In genomic region chr11:132576706-132577105, GRCh38 we compare ENCODE assay signal across 13 cellular contexts.
DNase-seq lines count a peak whose midpoint lies in the region; ATAC-seq, FAIRE-seq and TF ChIP-seq lines count a peak whose summit lies in the region.
"Had no signal": no experiment of that assay in that cellular context is flagged by ENCODE, and none has a peak within 500 bp of the region (broad histone marks: within the 10 kb centered on the region; RNA-seq: fewer than 3 reads in every experiment).

No MANE protein-coding gene starts in this region.

- WGBS in iPS DF 6.9 (ENCODE audit: insufficient coverage, insufficient read length) = no CpG with 5 or more reads among the region's 3 CpGs
- 41 to 63% methylated on average over 3 of the region's 3 CpGs for WGBS in heart right ventricle, 2 donors

- DNase-seq in HCEC 1CT (peak; percentile 84), astrocyte (ENCODE audit: low read depth) (peak; percentile 97), iPS DF 6.9 (ENCODE audit: low read depth, low spot score) (peak; percentile 9), heart right ventricle (no peak), BE2C (no peak), HuH-7.5 (ENCODE audit: low spot score) (no peak)
- DNase-seq in activated CD4-positive, alpha-beta T cell treated with anti-CD3 and anti-CD28 coated beads, Interleukin-2, amount 10 ng/mL, durations not matched to agents 24 days and 14 days = no peak
- DNase-seq: NCI-H2227 treated with DMSO at 0.1 percent for 48 hours; stimulated activated naive CD4-positive, alpha-beta T cell treated with Interleukin-2 at 50 U/mL for 16 hours had no signal

- H3K27ac ChIP-seq in ACC112 (ENCODE audit: low read depth, low read length) = 0 out of 2 replicates have a peak overlapping the region, but pooled peaks have one; percentile 24
- H3K27ac ChIP-seq in astrocyte (ENCODE audit: low read depth, low read length) = peak overlapping the region; percentile 93
- H3K27ac ChIP-seq in iPS DF 6.9 (ENCODE audit: low read length) = no peak overlapping the region
- no peak overlapping the region for H3K27ac ChIP-seq in heart right ventricle
- H3K27ac ChIP-seq: cardiac muscle cell had no signal

- peak; percentile 93 for FAIRE-seq in astrocyte (lab: Jason Lieb, UNC)

- peak overlapping the region; percentile 92 for H3K27ac Mint-ChIP-seq in astrocyte (ENCODE audit: unreplicated experiment)
- H3K27ac Mint-ChIP-seq in activated CD4-positive, alpha-beta T cell treated with anti-CD3 and anti-CD28 coated beads, Interleukin-2, amount 10 ng/mL, durations not matched to agents 24 days and 14 days = no peak overlapping the region
- H3K27ac Mint-ChIP-seq: B cell, IgD-negative memory B cell had no signal

- peaks cover 6% of the 10 kb centered on the region for H3K9me3 Mint-ChIP-seq in astrocyte (ENCODE audit: unreplicated experiment)
- H3K9me3 Mint-ChIP-seq in activated CD4-positive, alpha-beta T cell treated with anti-CD3 and anti-CD28 coated beads, Interleukin-2, amount 10 ng/mL, durations not matched to agents 24 days and 14 days = no peaks in the 10 kb centered on the region

- H3K36me3 Mint-ChIP-seq in astrocyte (ENCODE audit: low read depth, unreplicated experiment) = peaks cover 3% of the 10 kb centered on the region
- no peaks in the 10 kb centered on the region for H3K36me3 Mint-ChIP-seq in activated CD4-positive, alpha-beta T cell treated with anti-CD3 and anti-CD28 coated beads, Interleukin-2, amount 10 ng/mL, durations not matched to agents 24 days and 14 days (ENCODE audit: low read depth)
- H3K36me3 Mint-ChIP-seq: IgD-negative memory B cell had no signal

- H3K27me3 Mint-ChIP-seq in astrocyte (ENCODE audit: low read depth, unreplicated experiment) = peaks cover 1% of the 10 kb centered on the region
- no peaks in the 10 kb centered on the region for H3K27me3 Mint-ChIP-seq in activated CD4-positive, alpha-beta T cell treated with anti-CD3 and anti-CD28 coated beads, Interleukin-2, amount 10 ng/mL, durations not matched to agents 24 days and 14 days
- H3K27me3 Mint-ChIP-seq: B cell, IgD-negative memory B cell had no signal

- no peaks in the 10 kb centered on the region for H3K36me3 ChIP-seq in ACC112 (ENCODE audit: insufficient read depth, low read length)
- H3K36me3 ChIP-seq in astrocyte (ENCODE audit: insufficient read depth, low read length) = no peaks in the 10 kb centered on the region
- no peaks in the 10 kb centered on the region for H3K36me3 ChIP-seq in iPS DF 6.9 (ENCODE audit: control insufficient read depth, insufficient read depth, low read length)
- no peaks in the 10 kb centered on the region for H3K36me3 ChIP-seq in heart right ventricle
- no peaks in the 10 kb centered on the region for H3K36me3 ChIP-seq in BE2C
- H3K36me3 ChIP-seq: cardiac muscle cell had no signal

- no peak for ATAC-seq in heart right ventricle

- H3K27me3 ChIP-seq in ACC112 (ENCODE audit: insufficient read depth, low read length) = no peaks in the 10 kb centered on the region
- H3K27me3 ChIP-seq in astrocyte (ENCODE audit: insufficient read depth, low read length) = no peaks in the 10 kb centered on the region
- no peaks in the 10 kb centered on the region for H3K27me3 ChIP-seq in iPS DF 6.9 (ENCODE audit: control insufficient read depth, insufficient read depth, low read length)
- H3K27me3 ChIP-seq in heart right ventricle = no peaks in the 10 kb centered on the region
- H3K27me3 ChIP-seq in BE2C = no peaks in the 10 kb centered on the region
- H3K27me3 ChIP-seq: cardiac muscle cell had no signal

- TF ChIP-seq CTCF in astrocyte (IDR thresholded peaks at IDR 0.05; ENCODE audit: insufficient read depth, low read depth, low read length) (no peak), heart right ventricle (IDR thresholded peaks at IDR 0.05) (no peak), BE2C (IDR thresholded peaks at IDR 0.05; ENCODE audit: low read depth, low read length) (no peak)

- H3K9ac ChIP-seq in astrocyte (ENCODE audit: low read length) = peak overlapping the region; percentile 71

- H3K4me3 ChIP-seq in ACC112 (ENCODE audit: low read depth, low read length) (no peak overlapping the region), astrocyte (ENCODE audit: insufficient read depth, low read depth, low read length) (no peak overlapping the region), iPS DF 6.9 (ENCODE audit: low read length) (no peak overlapping the region), heart right ventricle (no peak overlapping the region), BE2C (ENCODE audit: low read depth, low read length) (no peak overlapping the region)
- H3K4me3 ChIP-seq: cardiac muscle cell had no signal

- intact Hi-C loops in heart right ventricle (cut with DNase I) = no loop called here
- intact Hi-C loops in activated CD4-positive, alpha-beta T cell treated with anti-CD3 and anti-CD28 coated beads, Interleukin-2, amount 10 ng/mL, durations not matched to agents 24 days and 14 days (cut with micrococcal nuclease) = no loop called here

- H3K4me1 Mint-ChIP-seq in astrocyte (ENCODE audit: low read depth, unreplicated experiment) = peaks cover 32% of the 10 kb centered on the region
- no peaks in the 10 kb centered on the region for H3K4me1 Mint-ChIP-seq in activated CD4-positive, alpha-beta T cell treated with anti-CD3 and anti-CD28 coated beads, Interleukin-2, amount 10 ng/mL, durations not matched to agents 24 days and 14 days
- H3K4me1 Mint-ChIP-seq: B cell, IgD-negative memory B cell had no signal

- H3K9me3 ChIP-seq in astrocyte (ENCODE audit: insufficient read depth, low read depth, low read length) = no peaks in the 10 kb centered on the region
- H3K9me3 ChIP-seq in iPS DF 6.9 (ENCODE audit: control insufficient read depth, insufficient read depth, low read length) = no peaks in the 10 kb centered on the region
- peaks cover 0 to 35% (median 9%) of the 10 kb centered on the region in 11 donors for H3K9me3 ChIP-seq in heart right ventricle
- H3K9me3 ChIP-seq in BE2C = peaks cover 5% of the 10 kb centered on the region; the same call in 1 of the 2 replicates

- H3K79me2 ChIP-seq in ACC112 (ENCODE audit: control insufficient read depth, insufficient read depth, low read length, unreplicated experiment) = no peaks in the 10 kb centered on the region
- no peaks in the 10 kb centered on the region for H3K79me2 ChIP-seq in astrocyte (ENCODE audit: insufficient read depth, low read length)

- peak overlapping the region; percentile 58 for H3K4me2 ChIP-seq in astrocyte (ENCODE audit: low read length)

- H2AFZ ChIP-seq in ACC112 (ENCODE audit: low read length, unreplicated experiment) (no peak overlapping the region), astrocyte (ENCODE audit: low read depth, low read length) (peak overlapping the region; percentile 27)

- H3K4me3 Mint-ChIP-seq in astrocyte (ENCODE audit: unreplicated experiment) = no peak overlapping the region
- no peak overlapping the region for H3K4me3 Mint-ChIP-seq in activated CD4-positive, alpha-beta T cell treated with anti-CD3 and anti-CD28 coated beads, Interleukin-2, amount 10 ng/mL, durations not matched to agents 24 days and 14 days
- H3K4me3 Mint-ChIP-seq: B cell, IgD-negative memory B cell had no signal

- H4K20me1 ChIP-seq in astrocyte (ENCODE audit: insufficient read depth, low read length) = no peaks in the 10 kb centered on the region

- no peaks in the 10 kb centered on the region for H3K4me1 ChIP-seq in ACC112 (ENCODE audit: control insufficient read depth, insufficient read depth, low read length, unreplicated experiment)
- H3K4me1 ChIP-seq in astrocyte (ENCODE audit: insufficient read depth, low read length) = peaks cover 10% of the 10 kb centered on the region
- H3K4me1 ChIP-seq in iPS DF 6.9 (ENCODE audit: control insufficient read depth, insufficient read depth, low read length) = peaks cover 4% of the 10 kb centered on the region
- no peaks in the 10 kb centered on the region for H3K4me1 ChIP-seq in heart right ventricle
- no peaks in the 10 kb centered on the region for H3K4me1 ChIP-seq in BE2C

Comparison
In these comparisons a context has a peak if more than half of its experiments do, and no peak if none do; other contexts are left out.
1. H3K27ac ChIP-seq: peak in ACC112 (single experiment) and astrocyte (single experiment); none in iPS DF 6.9 (single experiment) and heart right ventricle (0 of 10).
2. DNase-seq: peak in HCEC 1CT (single experiment), astrocyte (single experiment) and iPS DF 6.9 (single experiment); none in heart right ventricle (0 of 2), BE2C (single experiment), activated CD4-positive, alpha-beta T cell treated with anti-CD3 and anti-CD28 coated beads, Interleukin-2, amount 10 ng/mL, durations not matched to agents 24 days and 14 days (single experiment) and HuH-7.5 (single experiment).